In genomic region chr17:7394452-7395191, GRCh38 we compare ENCODE assay signal across 8 cellular contexts. TPM values are rescaled to one million over a fixed set of nuclear protein-coding genes. Genes with fewer than 3 reads are reported as not detected.
DNase-seq lines count a peak whose midpoint lies in the region; ATAC-seq and TF ChIP-seq lines count a peak whose summit lies in the region.

TSS of gene PLSCR3 (minus strand) at chr17:7394525. CDS start at chr17:7394110, 415 bp downstream.

- TF ChIP-seq EP300 in neural cell (conservative IDR thresholded peaks at IDR 0.05; ENCODE audit: poor library complexity, severe bottlenecking): peak; percentile 14

- peak within 1 kb of the TSS; percentile 89 to 96 for H4K8ac ChIP-seq in IMR-90 (ENCODE audit: low read depth in 2 of 2, low read length in 2 of 2)

- peak within 1 kb of the TSS; percentile 93 for H2AK5ac ChIP-seq in IMR-90 (ENCODE audit: low read depth, low read length)

- intact Hi-C loops in IMR-90 (cut with micrococcal nuclease): no loop called here

- peak within 1 kb of the TSS; percentile 79 for H3K23ac ChIP-seq in IMR-90 (ENCODE audit: low read depth, low read length)

- H2BK20ac ChIP-seq in IMR-90 (ENCODE audit: low read depth, low read length): no peak within 1 kb of the TSS

- H3K14ac ChIP-seq in IMR-90 (replicated peaks; ENCODE audit: low read depth, low read length): peak within 1 kb of the TSS; percentile 93

- TF ChIP-seq RAD21 in IMR-90 (IDR thresholded peaks at IDR 0.05; ENCODE audit: low read length) (no peak), neural cell (conservative IDR thresholded peaks at IDR 0.05) (peak; percentile 46)

- H3K9me3 ChIP-seq in IMR-90 (ENCODE audit: control insufficient read depth, insufficient read depth, low read length) (no peaks in the 10 kb centered on the region), neural cell (ENCODE audit: low read length) (no peaks in the 10 kb centered on the region)

- peak within 1 kb of the TSS; percentile 93 for H3K4me3 Mint-ChIP-seq in stimulated activated naive CD8-positive, alpha-beta T cell treated with anti-CD3 and anti-CD28 coated beads, Interleukin-15, Interleukin-2, amounts not matched to agents 100 ng/mL and 50 ng/mL, for 24 hours

- H2BK5ac ChIP-seq in IMR-90 (ENCODE audit: low read depth, low read length, poor library complexity, severe bottlenecking): peak within 1 kb of the TSS; percentile 91

- peaks cover 23% of the 10 kb centered on the region for H3K36me3 Mint-ChIP-seq in stimulated activated naive CD8-positive, alpha-beta T cell treated with anti-CD3 and anti-CD28 coated beads, Interleukin-15, Interleukin-2, amounts not matched to agents 100 ng/mL and 50 ng/mL, for 24 hours (ENCODE audit: low read depth)

- H2BK120ac ChIP-seq in IMR-90 (ENCODE audit: low read depth, low read length): peak within 1 kb of the TSS; percentile 12; the same call in 1 of the 2 replicates

- peak within 1 kb of the TSS; percentile 86 for H2AK9ac ChIP-seq in IMR-90 (replicated peaks; ENCODE audit: low read depth, low read length, poor library complexity)

- TF ChIP-seq CTCF in IMR-90 (conservative IDR thresholded peaks at IDR 0.05; ENCODE audit: low read depth, low read length) (peak; percentile 22; the same call in 1 of the 2 replicates), neural cell (IDR thresholded peaks at IDR 0.05; ENCODE audit: poor library complexity, severe bottlenecking) (peak; percentile 72)

- H3K27ac ChIP-seq in IMR-90 (ENCODE audit: insufficient read depth, low read length) (peak within 1 kb of the TSS; percentile 92), neural cell (ENCODE audit: low read length) (peak within 1 kb of the TSS; percentile 67)

- ATAC-seq in GM21447 (IDR thresholded peaks at IDR 0.05; ENCODE audit: unreplicated experiment): peak; percentile 76
- ATAC-seq in IMR-90 (ENCODE audit: low read depth): peak; percentile 95

- H3K56ac ChIP-seq in IMR-90 (ENCODE audit: extremely low read depth, insufficient read depth, low read length): peak within 1 kb of the TSS; percentile 61

- H3K4me1 Mint-ChIP-seq in stimulated activated naive CD8-positive, alpha-beta T cell treated with anti-CD3 and anti-CD28 coated beads, Interleukin-15, Interleukin-2, amounts not matched to agents 100 ng/mL and 50 ng/mL, for 24 hours (ENCODE audit: low read depth): peaks cover 16% of the 10 kb centered on the region

- peak; percentile 40 for DNase-seq in DMS 273 treated with DMSO at 0.1 percent for 48 hours (lab: John Stamatoyannopoulos, UW)
- DNase-seq in IMR-90: peak; percentile 84
- peak; percentile 87 to 93 for DNase-seq in SHP77 (lab: John Stamatoyannopoulos, UW)
- DNase-seq in activated gamma-delta T cell (lab: John Stamatoyannopoulos, UW): peak; percentile 69
- DNase-seq in fibroblast of the conjunctiva (ENCODE audit: low read depth): peak; percentile 63

- in situ Hi-C loops in IMR-90 (cut with MboI; ENCODE audit: low sequenced_read_pairs): loop anchor here (5.0 kb wide), 1 partner anchor 37 kb away; the partner anchor contains the start of gene TMEM95

- H4K91ac ChIP-seq in IMR-90 (ENCODE audit: insufficient read depth, low read depth, low read length): peak within 1 kb of the TSS; percentile 80

- peaks cover 28% of the 10 kb centered on the region for H3K36me3 ChIP-seq in IMR-90 (ENCODE audit: control insufficient read depth, insufficient read depth, low read length)
- H3K36me3 ChIP-seq in neural cell (ENCODE audit: insufficient read depth, low read length): no peaks in the 10 kb centered on the region

- CTCF ChIA-PET in IMR-90 (lab: Yijun Ruan, JAX): no interaction called here

- peaks cover 7% of the 10 kb centered on the region; the same call in 1 of the 2 replicates for H3K9me1 ChIP-seq in IMR-90 (ENCODE audit: insufficient read depth, low read length)

- no peaks in the 10 kb centered on the region for H3K9me2 ChIP-seq in neural cell (ENCODE audit: insufficient read depth, low read length)

- H2BK15ac ChIP-seq in IMR-90 (ENCODE audit: low read depth, low read length): no peak within 1 kb of the TSS; the same call in 2 of the 3 replicates

- BruUV-seq in IMR-90 (replicated peaks; lab: Mats Ljungman, UMichigan): no TSS peak

- H4K5ac ChIP-seq in IMR-90 (ENCODE audit: low read depth, low read length): peak within 1 kb of the TSS; percentile 86

- H3K4me2 ChIP-seq in IMR-90 (ENCODE audit: low read depth, low read length) (peak within 1 kb of the TSS; percentile 91), neural cell (ENCODE audit: low read length) (peak within 1 kb of the TSS; percentile 80)

- H3K27ac Mint-ChIP-seq in stimulated activated naive CD8-positive, alpha-beta T cell treated with anti-CD3 and anti-CD28 coated beads, Interleukin-15, Interleukin-2, amounts not matched to agents 100 ng/mL and 50 ng/mL, for 24 hours: peak within 1 kb of the TSS; percentile 96

- H3K4me1 ChIP-seq in IMR-90 (ENCODE audit: control insufficient read depth, insufficient read depth, low read length): peaks cover 8% of the 10 kb centered on the region

- peak; percentile 73; the same call in 1 of the 2 replicates for TF ChIP-seq POLR2A in IMR-90 (IDR thresholded peaks at IDR 0.05; ENCODE audit: low read depth, low read length)

- H2AFZ ChIP-seq in IMR-90 (replicated peaks; ENCODE audit: low read length, poor library complexity) (peak within 1 kb of the TSS; percentile 92), neural cell (ENCODE audit: low read depth, low read length) (peak within 1 kb of the TSS; percentile 65)

- peak within 1 kb of the TSS; percentile 90 for H3K4ac ChIP-seq in IMR-90 (ENCODE audit: low read depth, low read length)

- H3F3A ChIP-seq in neural cell (ENCODE audit: insufficient read depth, low read length, poor library complexity, severe bottlenecking): no peaks in the 10 kb centered on the region

- H3K79me2 ChIP-seq in neural cell (replicated peaks; ENCODE audit: insufficient read depth, low read length): no peaks in the 10 kb centered on the region

- 0% methylated on average over 43 of the region's 71 CpGs; no CpG with 5 or more reads in 1 of the 2 experiments for WGBS in IMR-90 (ENCODE audit: extremely low coverage in 2 of 2, insufficient read length in 1 of 2), 2 experiments

- H3K27me3 Mint-ChIP-seq in stimulated activated naive CD8-positive, alpha-beta T cell treated with anti-CD3 and anti-CD28 coated beads, Interleukin-15, Interleukin-2, amounts not matched to agents 100 ng/mL and 50 ng/mL, for 24 hours: no peaks in the 10 kb centered on the region

- dilution Hi-C loops in IMR-90 (cut with HindIII; ENCODE audit: low sequenced_read_pairs, unreplicated experiment): no loop called here

- peak within 1 kb of the TSS; percentile 77 for H3K18ac ChIP-seq in IMR-90 (ENCODE audit: low read depth, low read length)

- POLR2A ChIA-PET in IMR-90 (lab: Charles Lee; ENCODE audit: unreplicated experiment): interaction anchor here (0.6 to 1.0 kb wide), 3 partner anchors 9 to 273 kb away, joined by 3 to 6 read pairs (median 5); partner anchors contain the start of gene TMEM256

- H3K79me1 ChIP-seq in IMR-90 (ENCODE audit: low read depth in 1 of 2, low read length in 2 of 2): peaks cover 14 to 32% of the 10 kb centered on the region in 2 experiments

- H4K20me1 ChIP-seq in IMR-90 (ENCODE audit: insufficient read depth, low read length) (no peaks in the 10 kb centered on the region), neural cell (ENCODE audit: insufficient read depth) (no peaks in the 10 kb centered on the region)

- H3K27me3 ChIP-seq in IMR-90 (ENCODE audit: control insufficient read depth, insufficient read depth, low read length) (no peaks in the 10 kb centered on the region), neural cell (ENCODE audit: insufficient read depth, low read depth, low read length) (no peaks in the 10 kb centered on the region)

- H3K9ac ChIP-seq in IMR-90 (ENCODE audit: low read depth, low read length): peak within 1 kb of the TSS; percentile 87
- H3K9ac ChIP-seq in neural cell (ENCODE audit: low read length): peak within 1 kb of the TSS; percentile 93

- H3K9me3 Mint-ChIP-seq in stimulated activated naive CD8-positive, alpha-beta T cell treated with anti-CD3 and anti-CD28 coated beads, Interleukin-15, Interleukin-2, amounts not matched to agents 100 ng/mL and 50 ng/mL, for 24 hours: no peaks in the 10 kb centered on the region

- peak within 1 kb of the TSS; percentile 70 for H3K4me3 ChIP-seq in IMR-90 (ENCODE audit: insufficient read depth, low read depth, low read length)
- H3K4me3 ChIP-seq in neural cell (ENCODE audit: low read length): peak within 1 kb of the TSS; percentile 93

TF ChIP-seq in IMR-90, 13 proteins besides CTCF, POLR2A, EP300 and RAD21 (continues in another document):
- TF ChIP-seq ELK1 (IDR thresholded peaks at IDR 0.05; ENCODE audit: borderline replicate concordance, low read depth, low read length) (no peak), BHLHE40 (IDR thresholded peaks at IDR 0.05; ENCODE audit: low read depth, low read length) (no peak)

TF ChIP-seq in neural cell, 6 proteins besides CTCF, POLR2A, EP300 and RAD21 (continues in another document):
- peak; percentile 59 for TF ChIP-seq SMC3 (conservative IDR thresholded peaks at IDR 0.05; ENCODE audit: poor library complexity)
- no peak for TF ChIP-seq TAF1 (IDR thresholded peaks at IDR 0.05; ENCODE audit: low read depth)

RNA-seq across cellular contexts. Expression of gene PLSCR3, which starts in this region (rescaled TPM):
- total RNA-seq in IMR-90 (2012; rRNA removed): 6.1 and 6.4 TPM in 2 replicates
- polyA plus RNA-seq in IMR-90 (2012; rRNA removed) (116 and 131 TPM in 2 replicates), neural cell (15.9 and 25.2 TPM in 2 replicates)
- polyA plus RNA-seq in IMR-90 (2012; cell fraction: cytosol; rRNA removed): 123 and 154 TPM in 2 replicates
- 109 and 232 TPM in 2 replicates for polyA plus RNA-seq in IMR-90 (2012; cell fraction: nucleus; rRNA removed; ENCODE audit: low replicate concordance)
- polyA minus RNA-seq in neural cell: 14.9 and 18.3 TPM in 2 replicates

Comparison
In these comparisons a context has a peak if more than half of its experiments do, and no peak if none do; other contexts are left out.
1. Peak in every context shown above with its lines: DNase-seq, ATAC-seq, H3K4me3 ChIP-seq and H3K27ac ChIP-seq.
2. DNase-seq: peak in every context shown above with its lines; median percentile 90 in SHP77; 84 in IMR-90; 69 in activated gamma-delta T cell; 63 in fibroblast of the conjunctiva; 40 in DMS 273 treated with DMSO at 0.1 percent for 48 hours.